9 cellular contexts compared by ENCODE assay signal in genomic region chr12:53502331-53502730, GRCh38. TPM values are rescaled to one million over a fixed set of nuclear protein-coding genes. Genes with fewer than 3 reads are reported as not detected.
A peak's percentile ranks its signal among the peaks of the same experiment; 100 is the strongest.
DNase-seq lines count a peak whose midpoint lies in the region; ATAC-seq, FAIRE-seq and TF ChIP-seq lines count a peak whose summit lies in the region.
"Had no signal": no experiment of that assay in that cellular context is flagged by ENCODE, and none has a peak within 500 bp of the region (broad histone marks: within the 10 kb centered on the region; RNA-seq: fewer than 3 reads in every experiment).

No MANE protein-coding gene starts in this region.

- peaks cover 2% of the 10 kb centered on the region for H3K36me3 Mint-ChIP-seq in activated CD8-positive, alpha-beta memory T cell treated with anti-CD3 and anti-CD28 coated beads, Interleukin-2, amount 10 ng/mL, durations not matched to agents 7 days and 5 days
- H3K36me3 Mint-ChIP-seq in activated T-helper 1 cell treated with anti-CD3 and anti-CD28 coated beads, Interleukin-12 subunit alpha, Interleukin-12 subunit beta, Interleukin-2, Interleukin-4 antibody, amounts not matched to agents 30 ng/mL and 10 ng/mL and 1 ng/mL, durations not matched to agents 14 hours and 24 hours and 36 hours (ENCODE audit: low read depth) = peaks cover 9% of the 10 kb centered on the region

- H3K27me3 ChIP-seq in keratinocyte (ENCODE audit: control insufficient read depth, extremely low read depth, insufficient read depth, low read length) = no peaks in the 10 kb centered on the region
- H3K27me3 ChIP-seq in thoracic aorta (replicated peaks; ENCODE audit: insufficient read depth) = no peaks in the 10 kb centered on the region

- peak overlapping the region in 2 of 3 experiments; percentile 59 to 74 for H3K4me3 ChIP-seq in keratinocyte (ENCODE audit: control insufficient read depth in 2 of 3, extremely low read depth in 1 of 3, insufficient read depth in 2 of 3, low read depth in 1 of 3, low read length in 3 of 3)
- peak overlapping the region; percentile 87 for H3K4me3 ChIP-seq in thoracic aorta

- H3K27ac ChIP-seq in keratinocyte (ENCODE audit: control insufficient read depth, insufficient read depth, low read length) (no peak overlapping the region), thoracic aorta (peak overlapping the region; percentile 98 to 99)

- H3K4me1 Mint-ChIP-seq in activated CD8-positive, alpha-beta memory T cell treated with anti-CD3 and anti-CD28 coated beads, Interleukin-2, amount 10 ng/mL, durations not matched to agents 7 days and 5 days = peaks cover 34% of the 10 kb centered on the region
- peaks cover 46% of the 10 kb centered on the region for H3K4me1 Mint-ChIP-seq in activated T-helper 1 cell treated with anti-CD3 and anti-CD28 coated beads, Interleukin-12 subunit alpha, Interleukin-12 subunit beta, Interleukin-2, Interleukin-4 antibody, amounts not matched to agents 30 ng/mL and 10 ng/mL and 1 ng/mL, durations not matched to agents 14 hours and 24 hours and 36 hours (ENCODE audit: low read depth)

- H3K4me1 ChIP-seq in keratinocyte (ENCODE audit: control insufficient read depth, extremely low read depth, insufficient read depth, low read length) (peaks cover 18% of the 10 kb centered on the region), thoracic aorta (ENCODE audit: control insufficient read depth in 1 of 2, low read depth in 2 of 2) (peaks cover 34 to 71% of the 10 kb centered on the region in 2 donors)

- H3K9me3 ChIP-seq in keratinocyte (ENCODE audit: control insufficient read depth, low read depth, low read length) (no peaks in the 10 kb centered on the region), thoracic aorta (no peaks in the 10 kb centered on the region)

- no peak overlapping the region for H2AFZ ChIP-seq in keratinocyte (ENCODE audit: control insufficient read depth, low read length)

- no peak for ATAC-seq in activated CD8-positive, alpha-beta memory T cell treated with anti-CD3 and anti-CD28 coated beads, Interleukin-2, amount 10 ng/mL, durations not matched to agents 7 days and 5 days
- no peak for ATAC-seq in thoracic aorta (ENCODE audit: insufficient number of reproducible peaks, low FRiP score, low read depth)
- ATAC-seq in GM18868 (IDR thresholded peaks at IDR 0.05; ENCODE audit: unreplicated experiment) = no peak

- no peak for FAIRE-seq in keratinocyte (lab: Jason Lieb, UNC)

- no peaks in the 10 kb centered on the region for H3K9me3 Mint-ChIP-seq in activated CD8-positive, alpha-beta memory T cell treated with anti-CD3 and anti-CD28 coated beads, Interleukin-2, amount 10 ng/mL, durations not matched to agents 7 days and 5 days (ENCODE audit: low read depth)
- no peaks in the 10 kb centered on the region for H3K9me3 Mint-ChIP-seq in activated T-helper 1 cell treated with anti-CD3 and anti-CD28 coated beads, Interleukin-12 subunit alpha, Interleukin-12 subunit beta, Interleukin-2, Interleukin-4 antibody, amounts not matched to agents 30 ng/mL and 10 ng/mL and 1 ng/mL, durations not matched to agents 14 hours and 24 hours and 36 hours

- peaks cover 22 to 23% of the 10 kb centered on the region in 2 experiments for H3K36me3 ChIP-seq in keratinocyte (ENCODE audit: control insufficient read depth in 2 of 2, extremely low read depth in 1 of 2, insufficient read depth in 2 of 2, low read length in 2 of 2)
- H3K36me3 ChIP-seq in thoracic aorta = no peaks in the 10 kb centered on the region

- H3K4me2 ChIP-seq in keratinocyte (ENCODE audit: control insufficient read depth, extremely low read depth, insufficient read depth, low read depth, low read length) = peak overlapping the region; percentile 79

- H3K27me3 Mint-ChIP-seq in activated CD8-positive, alpha-beta memory T cell treated with anti-CD3 and anti-CD28 coated beads, Interleukin-2, amount 10 ng/mL, durations not matched to agents 7 days and 5 days = no peaks in the 10 kb centered on the region
- peaks cover 2% of the 10 kb centered on the region for H3K27me3 Mint-ChIP-seq in activated T-helper 1 cell treated with anti-CD3 and anti-CD28 coated beads, Interleukin-12 subunit alpha, Interleukin-12 subunit beta, Interleukin-2, Interleukin-4 antibody, amounts not matched to agents 30 ng/mL and 10 ng/mL and 1 ng/mL, durations not matched to agents 14 hours and 24 hours and 36 hours (ENCODE audit: insufficient read depth)

- H3K27ac Mint-ChIP-seq in activated CD8-positive, alpha-beta memory T cell treated with anti-CD3 and anti-CD28 coated beads, Interleukin-2, amount 10 ng/mL, durations not matched to agents 7 days and 5 days = peak overlapping the region; percentile 96
- peak overlapping the region; percentile 49 for H3K27ac Mint-ChIP-seq in activated T-helper 1 cell treated with anti-CD3 and anti-CD28 coated beads, Interleukin-12 subunit alpha, Interleukin-12 subunit beta, Interleukin-2, Interleukin-4 antibody, amounts not matched to agents 30 ng/mL and 10 ng/mL and 1 ng/mL, durations not matched to agents 14 hours and 24 hours and 36 hours

- CTCF ChIA-PET in activated CD8-positive, alpha-beta memory T cell treated with anti-CD3 and anti-CD28 coated beads, Interleukin-2, amount 10 ng/mL, durations not matched to agents 7 days and 5 days (lab: Charles Lee) = interaction anchor here (0.6 to 3.2 kb wide), 5 partner anchors 11 to 241 kb away, joined by 3 to 16 read pairs (median 3); partner anchors contain the start of gene ATP5MC2

- dilution Hi-C loops in keratinocyte (cut with MboI; ENCODE audit: extremely low pct_ligation_motif_present, low sequenced_read_pairs) = no loop called here

- DNase-seq in activated CD8-positive, alpha-beta memory T cell treated with anti-CD3 and anti-CD28 coated beads, Interleukin-2, amount 10 ng/mL, durations not matched to agents 7 days and 5 days = no peak
- no peak for DNase-seq in activated CD8-positive, alpha-beta memory T cell treated with anti-CD3 and anti-CD28 coated beads for 24 hours
- DNase-seq in activated T-helper 1 cell treated with anti-CD3 and anti-CD28 coated beads, Interleukin-12 subunit alpha, Interleukin-12 subunit beta, Interleukin-2, Interleukin-4 antibody, amounts not matched to agents 30 ng/mL and 10 ng/mL and 1 ng/mL, durations not matched to agents 14 hours and 24 hours and 36 hours (ENCODE audit: low spot score) = no peak
- DNase-seq in keratinocyte (ENCODE audit: low read depth, low spot score) (no peak), thoracic aorta (ENCODE audit: low spot score) (no peak), NCI-H1930 (lab: John Stamatoyannopoulos, UW) (no peak), kidney glomerular epithelial cell (lab: John Stamatoyannopoulos, UW) (no peak)

- intact Hi-C loops in activated T-helper 1 cell treated with anti-CD3 and anti-CD28 coated beads, Interleukin-12 subunit alpha, Interleukin-12 subunit beta, Interleukin-2, Interleukin-4 antibody, amounts not matched to agents 30 ng/mL and 10 ng/mL and 1 ng/mL, durations not matched to agents 14 hours and 24 hours and 36 hours (cut with micrococcal nuclease) = no loop called here

- peak overlapping the region; percentile 83 for H3K4me3 Mint-ChIP-seq in activated CD8-positive, alpha-beta memory T cell treated with anti-CD3 and anti-CD28 coated beads, Interleukin-2, amount 10 ng/mL, durations not matched to agents 7 days and 5 days
- peak overlapping the region; percentile 95 for H3K4me3 Mint-ChIP-seq in activated T-helper 1 cell treated with anti-CD3 and anti-CD28 coated beads, Interleukin-12 subunit alpha, Interleukin-12 subunit beta, Interleukin-2, Interleukin-4 antibody, amounts not matched to agents 30 ng/mL and 10 ng/mL and 1 ng/mL, durations not matched to agents 14 hours and 24 hours and 36 hours

- no peak for TF ChIP-seq CTCF in keratinocyte (optimal IDR thresholded peaks at IDR 0.05 in 1 of 3, IDR thresholded peaks at IDR 0.05 in 1 of 3, conservative IDR thresholded peaks at IDR 0.05 in 1 of 3; ENCODE audit: extremely low read depth in 1 of 3, insufficient read depth in 2 of 3, low read length in 3 of 3)
- no peak for TF ChIP-seq CTCF in thoracic aorta (IDR thresholded peaks at IDR 0.05)

- no peaks in the 10 kb centered on the region for H4K20me1 ChIP-seq in keratinocyte (ENCODE audit: control insufficient read depth, extremely low read depth, insufficient read depth, low read length)

- peaks cover 11% of the 10 kb centered on the region for H3K79me2 ChIP-seq in keratinocyte (ENCODE audit: control insufficient read depth, insufficient read depth, low read length)

- no peak overlapping the region for H3K9ac ChIP-seq in keratinocyte (ENCODE audit: control insufficient read depth, extremely low read depth, insufficient read depth, low read length)

- no peaks in the 10 kb centered on the region for H3K9me1 ChIP-seq in keratinocyte (ENCODE audit: control insufficient read depth, extremely low read depth, insufficient read depth, low read length)

RNA-seq across cellular contexts. Expression of gene TARBP2, which starts 1.2 kb away (rescaled TPM):
- 10 to 100 TPM; 29.7 to 38.7 TPM for total RNA-seq in activated CD8-positive, alpha-beta memory T cell treated with anti-CD3 and anti-CD28 coated beads, Interleukin-2, amount 10 ng/mL, durations not matched to agents 7 days and 5 days
- total RNA-seq in activated T-helper 1 cell treated with anti-CD3 and anti-CD28 coated beads, Interleukin-12 subunit alpha, Interleukin-12 subunit beta, Interleukin-2, Interleukin-4 antibody, amounts not matched to agents 30 ng/mL and 10 ng/mL and 1 ng/mL, durations not matched to agents 14 hours and 24 hours and 36 hours = 47.7 and 48.2 TPM in 2 replicates
- polyA plus RNA-seq in keratinocyte = 21.0 to 30.3 TPM (median 28.4 TPM) in 3 replicates
- 3.2 TPM for polyA plus RNA-seq in keratinocyte (2011; ENCODE audit: low read depth)
- polyA plus RNA-seq in keratinocyte (2011; cell fraction: cytosol; rRNA removed) = 16.6 and 25.3 TPM in 2 replicates
- polyA plus RNA-seq in keratinocyte (2011; cell fraction: nucleus; rRNA removed) = 51.7 and 52.1 TPM in 2 replicates
- 16.9 and 28.4 TPM in 2 replicates for polyA plus RNA-seq in keratinocyte (2012; ENCODE audit: low replicate concordance)
- polyA minus RNA-seq in keratinocyte = 19.0 to 24.6 TPM (median 20.8 TPM) in 3 replicates
- polyA minus RNA-seq in keratinocyte (2011; cell fraction: cytosol; rRNA and poly(A)+ RNA removed) = 24.7 TPM
- polyA minus RNA-seq in keratinocyte (2011; cell fraction: nucleus; rRNA and poly(A)+ RNA removed) = 9.2 and 9.8 TPM in 2 replicates
- total RNA-seq in thoracic aorta = 10 to 100 TPM; 14.2 to 27.7 TPM

RNA-seq across cellular contexts. Expression of gene MAP3K12, which starts 3.1 kb away (rescaled TPM):
- total RNA-seq in activated CD8-positive, alpha-beta memory T cell treated with anti-CD3 and anti-CD28 coated beads, Interleukin-2, amount 10 ng/mL, durations not matched to agents 7 days and 5 days = 10 to 100 TPM; 19.1 to 19.3 TPM
- total RNA-seq in activated T-helper 1 cell treated with anti-CD3 and anti-CD28 coated beads, Interleukin-12 subunit alpha, Interleukin-12 subunit beta, Interleukin-2, Interleukin-4 antibody, amounts not matched to agents 30 ng/mL and 10 ng/mL and 1 ng/mL, durations not matched to agents 14 hours and 24 hours and 36 hours = 15.7 and 18.4 TPM in 2 replicates
- 8.7 to 21.8 TPM (median 13.4 TPM) in 3 replicates for polyA plus RNA-seq in keratinocyte
- polyA plus RNA-seq in keratinocyte (2011; ENCODE audit: low read depth) = 5.1 TPM
- 4.5 and 5.4 TPM in 2 replicates for polyA plus RNA-seq in keratinocyte (2011; cell fraction: cytosol; rRNA removed)
- 45.3 and 68.1 TPM in 2 replicates for polyA plus RNA-seq in keratinocyte (2011; cell fraction: nucleus; rRNA removed)
- 5.9 and 7.0 TPM in 2 replicates for polyA plus RNA-seq in keratinocyte (2012; ENCODE audit: low replicate concordance)
- 10.7 to 16.4 TPM (median 13.3 TPM) in 3 replicates for polyA minus RNA-seq in keratinocyte
- polyA minus RNA-seq in keratinocyte (2011; cell fraction: cytosol; rRNA and poly(A)+ RNA removed) = 6.3 TPM
- polyA minus RNA-seq in keratinocyte (2011; cell fraction: nucleus; rRNA and poly(A)+ RNA removed) = 8.4 and 13.5 TPM in 2 replicates
- 10 to 100 TPM; 27.9 to 36.8 TPM for total RNA-seq in thoracic aorta

RNA-seq across cellular contexts. Expression of gene NPFF, which starts 5.0 kb away (rescaled TPM):
- total RNA-seq in activated CD8-positive, alpha-beta memory T cell treated with anti-CD3 and anti-CD28 coated beads, Interleukin-2, amount 10 ng/mL, durations not matched to agents 7 days and 5 days = not detected
- 0.44 TPM in 1 of 2 replicates, not detected in the other for total RNA-seq in activated T-helper 1 cell treated with anti-CD3 and anti-CD28 coated beads, Interleukin-12 subunit alpha, Interleukin-12 subunit beta, Interleukin-2, Interleukin-4 antibody, amounts not matched to agents 30 ng/mL and 10 ng/mL and 1 ng/mL, durations not matched to agents 14 hours and 24 hours and 36 hours
- polyA plus RNA-seq in keratinocyte = not detected in 3 replicates
- polyA plus RNA-seq in keratinocyte (2011; ENCODE audit: low read depth) = not detected
- polyA plus RNA-seq in keratinocyte (2011; cell fraction: cytosol; rRNA removed) = not detected in 2 replicates
- not detected in 2 replicates for polyA plus RNA-seq in keratinocyte (2011; cell fraction: nucleus; rRNA removed)
- 0.39 TPM in 1 of 2 replicates, not detected in the other for polyA plus RNA-seq in keratinocyte (2012; ENCODE audit: low replicate concordance)
- not detected in 3 replicates for polyA minus RNA-seq in keratinocyte
- polyA minus RNA-seq in keratinocyte (2011; cell fraction: cytosol; rRNA and poly(A)+ RNA removed) = not detected
- polyA minus RNA-seq in keratinocyte (2011; cell fraction: nucleus; rRNA and poly(A)+ RNA removed) = not detected in 2 replicates
- total RNA-seq in thoracic aorta = 1 to 10 TPM in 1 of 2 donors, not detected in 1; 9.1 TPM
- total RNA-seq: Daoy had no signal

RNA-seq across cellular contexts. Expression of gene PCBP2, which starts 50.4 kb away (rescaled TPM):
- 100 to 1,000 TPM; 721 to 867 TPM for total RNA-seq in activated CD8-positive, alpha-beta memory T cell treated with anti-CD3 and anti-CD28 coated beads, Interleukin-2, amount 10 ng/mL, durations not matched to agents 7 days and 5 days
- total RNA-seq in activated T-helper 1 cell treated with anti-CD3 and anti-CD28 coated beads, Interleukin-12 subunit alpha, Interleukin-12 subunit beta, Interleukin-2, Interleukin-4 antibody, amounts not matched to agents 30 ng/mL and 10 ng/mL and 1 ng/mL, durations not matched to agents 14 hours and 24 hours and 36 hours = 865 and 896 TPM in 2 replicates
- 179 to 329 TPM (median 238 TPM) in 3 replicates for polyA plus RNA-seq in keratinocyte
- 416 TPM for polyA plus RNA-seq in keratinocyte (2011; ENCODE audit: low read depth)
- 288 and 302 TPM in 2 replicates for polyA plus RNA-seq in keratinocyte (2011; cell fraction: cytosol; rRNA removed)
- 296 and 334 TPM in 2 replicates for polyA plus RNA-seq in keratinocyte (2011; cell fraction: nucleus; rRNA removed)
- polyA plus RNA-seq in keratinocyte (2012; ENCODE audit: low replicate concordance) = 433 and 498 TPM in 2 replicates
- 381 to 766 TPM (median 570 TPM) in 3 replicates for polyA minus RNA-seq in keratinocyte
- 308 TPM for polyA minus RNA-seq in keratinocyte (2011; cell fraction: cytosol; rRNA and poly(A)+ RNA removed)
- polyA minus RNA-seq in keratinocyte (2011; cell fraction: nucleus; rRNA and poly(A)+ RNA removed) = 104 and 166 TPM in 2 replicates
- 100 to 1,000 TPM; 326 to 466 TPM for total RNA-seq in thoracic aorta
